8 cellular contexts compared by ENCODE assay signal in genomic region chr21:36155603-36156338, GRCh38. TPM values are rescaled to one million over a fixed set of nuclear protein-coding genes. Genes with fewer than 3 reads are reported as not detected.
A peak's percentile ranks its signal among the peaks of the same experiment; 100 is the strongest.
DNase-seq lines count a peak whose midpoint lies in the region; ATAC-seq and TF ChIP-seq lines count a peak whose summit lies in the region.

No MANE protein-coding gene starts in this region.

- intact Hi-C loops in body of pancreas (cut with DNase I): no loop called here
- intact Hi-C loops in right lobe of liver (cut with DNase I): loop anchor here in 1 of 2 donors (10.0 kb wide), 1 partner anchor 49 kb away; no protein-coding TSS in a partner anchor

- H3K36me3 ChIP-seq in MG63 (no peaks in the 10 kb centered on the region), body of pancreas (replicated peaks in 1 of 2; ENCODE audit: insufficient read depth in 1 of 2, low read depth in 2 of 2) (no peaks in the 10 kb centered on the region), right lobe of liver (no peaks in the 10 kb centered on the region), upper lobe of left lung (no peaks in the 10 kb centered on the region)

- no peak for DNase-seq in GM12864 (ENCODE audit: low read depth)
- DNase-seq in MG63: no peak
- DNase-seq in body of pancreas: peak; percentile 71 to 81 (median 78)
- peak in 1 of 3 donors; percentile 42 for DNase-seq in right lobe of liver
- peak in 1 of 2 donors; percentile 89 for DNase-seq in upper lobe of left lung
- no peak for DNase-seq in NCI-H2081 treated with DMSO at 0.1 percent for 48 hours (lab: John Stamatoyannopoulos, UW)
- DNase-seq in H4 (ENCODE audit: low spot score): no peak

- H3K4me1 ChIP-seq in body of pancreas (peaks cover 13% of the 10 kb centered on the region), right lobe of liver (peaks cover 0 to 5% (median 0%) of the 10 kb centered on the region in 4 donors), upper lobe of left lung (peaks cover 11 to 25% (median 13%) of the 10 kb centered on the region in 4 donors)

- no peak for TF ChIP-seq CTCF in GM12864 (IDR thresholded peaks at IDR 0.05; ENCODE audit: low read depth, low read length, missing control alignments)
- TF ChIP-seq CTCF in body of pancreas (IDR thresholded peaks at IDR 0.05): no peak
- no peak for TF ChIP-seq CTCF in right lobe of liver (IDR thresholded peaks at IDR 0.05)
- no peak for TF ChIP-seq CTCF in upper lobe of left lung (IDR thresholded peaks at IDR 0.05)

- H3K4me3 ChIP-seq in GM12864 (ENCODE audit: low read depth, low read length): peak overlapping the region; percentile 45
- H3K4me3 ChIP-seq in MG63: peak overlapping the region; percentile 52
- peak overlapping the region; percentile 17 to 48 for H3K4me3 ChIP-seq in body of pancreas
- peak overlapping the region; percentile 52 to 72 (median 62) for H3K4me3 ChIP-seq in right lobe of liver
- H3K4me3 ChIP-seq in upper lobe of left lung: peak overlapping the region; percentile 61 to 90 (median 80)

- H3K27ac ChIP-seq in body of pancreas (peak overlapping the region; percentile 79 to 92 (median 88)), right lobe of liver (peak overlapping the region; percentile 24 to 33 (median 32)), upper lobe of left lung (peak overlapping the region; percentile 87 to 96 (median 88))

- TF ChIP-seq POLR2A in body of pancreas (IDR thresholded peaks at IDR 0.05): peak; percentile 95 to 99 (median 99)
- TF ChIP-seq POLR2A in right lobe of liver (IDR thresholded peaks at IDR 0.05): peak; percentile 89
- TF ChIP-seq POLR2A in upper lobe of left lung (IDR thresholded peaks at IDR 0.05): peak in 3 of 4 donors; percentile 84 to 96 (median 90)

- peak; percentile 49 for ATAC-seq in body of pancreas
- no peak for ATAC-seq in right lobe of liver
- peak in 1 of 2 donors; percentile 86 for ATAC-seq in upper lobe of left lung (ENCODE audit: low FRiP score in 2 of 2)
- no peak for ATAC-seq in HG03521 (IDR thresholded peaks at IDR 0.05; ENCODE audit: unreplicated experiment)

- no peaks in the 10 kb centered on the region for H3K27me3 ChIP-seq in MG63
- no peaks in the 10 kb centered on the region for H3K27me3 ChIP-seq in body of pancreas
- no peaks in the 10 kb centered on the region for H3K27me3 ChIP-seq in right lobe of liver
- H3K27me3 ChIP-seq in upper lobe of left lung: no peaks in the 10 kb centered on the region

- peak in 1 of 4 donors; percentile 30 for TF ChIP-seq EP300 in upper lobe of left lung (IDR thresholded peaks at IDR 0.05)

- WGBS in body of pancreas, 2 donors: 0 to 4% methylated on average over 8 to 53 of the region's 53 CpGs
- no CpG with 5 or more reads among the region's 53 CpGs for WGBS in right lobe of liver (ENCODE audit: insufficient coverage, low coverage, low lambda C conversion rate, missing lambda C conversion rate)
- WGBS in upper lobe of left lung, 2 donors: 7 to 47% methylated on average over 5 to 48 of the region's 53 CpGs

- no peaks in the 10 kb centered on the region for H3K9me3 ChIP-seq in MG63
- no peaks in the 10 kb centered on the region for H3K9me3 ChIP-seq in body of pancreas
- no peaks in the 10 kb centered on the region for H3K9me3 ChIP-seq in right lobe of liver
- no peaks in the 10 kb centered on the region for H3K9me3 ChIP-seq in upper lobe of left lung

RNA-seq across cellular contexts. Expression of gene DOP1B, which starts 0.9 kb away (rescaled TPM):
- 1.6 and 4.7 TPM in 2 replicates for total RNA-seq in MG63 (2014; rRNA removed; shearing (Covaris generic); ENCODE audit: low replicate concordance)
- total RNA-seq in body of pancreas (10 to 100 TPM in 1 of 2 donors, 1 to 10 TPM in 1; 4.6 to 15.3 TPM), right lobe of liver (10 to 100 TPM in 5 of 6 experiments, 1 to 10 TPM in 1; 6.6 to 30.1 (median 20.9) TPM), upper lobe of left lung (10 to 100 TPM; 13.7 to 78.6 (median 23.0) TPM)
- total RNA-seq in H4 (2014; rRNA removed; shearing (Covaris generic)): 1.2 and 1.5 TPM in 2 replicates

RNA-seq across cellular contexts. Expression of gene CBR3, which starts 20.9 kb away (rescaled TPM):
- total RNA-seq in MG63 (2014; rRNA removed; shearing (Covaris generic); ENCODE audit: low replicate concordance): 11.2 and 17.8 TPM in 2 replicates
- 1 to 10 TPM in 1 of 2 donors, under 1 TPM in 1; 0.52 to 1.3 TPM for total RNA-seq in body of pancreas
- total RNA-seq in right lobe of liver: 1 to 10 TPM in 2 of 6 experiments, under 1 TPM in 2, not detected in 2; 0.17 to 1.3 (median 0.74) TPM
- total RNA-seq in upper lobe of left lung: 1 to 10 TPM; 3.8 to 8.4 (median 6.2) TPM
- total RNA-seq in H4 (2014; rRNA removed; shearing (Covaris generic)): 33.0 and 33.6 TPM in 2 replicates

Comparison
In these comparisons a context has a peak if more than half of its experiments do, and no peak if none do; other contexts are left out.
1. DNase-seq: peak in body of pancreas (4 of 4); none in GM12864 (single experiment), MG63 (single experiment), NCI-H2081 treated with DMSO at 0.1 percent for 48 hours (single experiment) and H4 (single experiment).
2. H3K27ac ChIP-seq: peak in every context shown above with its lines; median percentile 88 in upper lobe of left lung; 88 in body of pancreas; 32 in right lobe of liver.
3. Peak in every context shown above with its lines, with median percentiles within 50 percentile points of each other: H3K4me3 ChIP-seq and POLR2A ChIP-seq.